In the genomic region with DNA sequence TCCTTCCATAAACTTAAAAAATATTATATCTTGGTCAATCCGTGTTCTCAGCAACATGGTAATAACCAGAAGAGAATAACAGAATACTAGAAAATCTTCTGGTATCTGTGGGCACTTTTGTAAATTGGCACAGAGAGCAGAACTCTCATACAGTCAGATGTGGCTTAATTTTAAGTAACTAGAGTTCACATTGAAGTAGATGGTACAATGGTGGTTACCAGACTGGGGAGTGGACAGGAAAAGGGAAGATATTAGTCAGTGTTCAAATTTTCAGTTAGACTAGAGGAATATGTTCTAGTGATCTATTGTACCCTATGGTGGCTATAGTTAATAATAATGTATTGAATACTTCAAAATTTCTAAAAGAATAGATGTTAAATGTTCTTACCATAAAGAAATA, we compare ENCODE assay signal across 21 cellular contexts. TPM values are rescaled to one million over a fixed set of nuclear protein-coding genes. Genes with fewer than 3 reads are reported as not detected.
A peak's percentile ranks its signal among the peaks of the same experiment; 100 is the strongest.
DNase-seq lines count a peak whose midpoint lies in the region; ATAC-seq, FAIRE-seq and TF ChIP-seq lines count a peak whose summit lies in the region.
"Had no signal": no experiment of that assay in that cellular context is flagged by ENCODE, and none has a peak within 500 bp of the region (broad histone marks: within the 10 kb centered on the region; RNA-seq: fewer than 3 reads in every experiment).

No MANE protein-coding gene starts in this region.

- no peak for TF ChIP-seq POLR2A in H54 (IDR thresholded peaks at IDR 0.05; ENCODE audit: low read depth, low read length)

- H3K36me3 ChIP-seq in brain microvascular endothelial cell (replicated peaks): no peaks in the 10 kb centered on the region

- TF ChIP-seq CTCF in brain microvascular endothelial cell (IDR thresholded peaks at IDR 0.05; ENCODE audit: low read depth, low read length, missing control alignments): no peak
- TF ChIP-seq CTCF in progenitor cell of endocrine pancreas (IDR thresholded peaks at IDR 0.05; ENCODE audit: unreplicated experiment): no peak

- ATAC-seq in GM18907 (IDR thresholded peaks at IDR 0.05; ENCODE audit: unreplicated experiment) (peak; percentile 79), HG03378 (IDR thresholded peaks at IDR 0.05; ENCODE audit: unreplicated experiment) (peak; percentile 55), GM21381 (IDR thresholded peaks at IDR 0.05; ENCODE audit: unreplicated experiment) (no peak)
- no peak for ATAC-seq in stimulated activated naive B cell treated with anti-CD40 and anti-IgM and Interleukin-4, amounts not matched to agents 10 μg/mL and 1 μg/mL and 100 μg/mL, for 72 hours (replicated peaks)
- ATAC-seq: HCT116 had no signal

- H3K36me3 Mint-ChIP-seq in stimulated activated naive B cell treated with anti-CD40 and anti-IgM and Interleukin-4, amounts not matched to agents 10 μg/mL and 1 μg/mL and 100 μg/mL, for 72 hours: peaks cover 0 to 2% of the 10 kb centered on the region in 2 donors
- H3K36me3 Mint-ChIP-seq in progenitor cell of endocrine pancreas (ENCODE audit: insufficient read depth): no peaks in the 10 kb centered on the region
- H3K36me3 Mint-ChIP-seq: CD4-positive, alpha-beta memory T cell had no signal

- no peak for DNase-seq in H54 (ENCODE audit: insufficient read length, low spot score)
- DNase-seq in stimulated activated naive B cell treated with anti-CD40 and anti-IgM and Interleukin-4, amounts not matched to agents 10 μg/mL and 1 μg/mL and 100 μg/mL, for 72 hours: no peak
- no peak for DNase-seq in brain microvascular endothelial cell
- no peak for DNase-seq in progenitor cell of endocrine pancreas (ENCODE audit: low spot score, unreplicated experiment)
- DNase-seq: C1 segment of cervical spinal cord; Calu3; CD4-positive, alpha-beta memory T cell; COR-L47; DMS79; EL; GDM1; GOT3; H7 had no signal

- H3K27me3 Mint-ChIP-seq in stimulated activated naive B cell treated with anti-CD40 and anti-IgM and Interleukin-4, amounts not matched to agents 10 μg/mL and 1 μg/mL and 100 μg/mL, for 72 hours: no peaks in the 10 kb centered on the region
- H3K27me3 Mint-ChIP-seq in progenitor cell of endocrine pancreas: no peaks in the 10 kb centered on the region

- in situ Hi-C loops in brain microvascular endothelial cell (cut with HindIII; ENCODE audit: low pct_ligation_motif_present, low sequenced_read_pairs): no loop called here

- no peak overlapping the region for H3K4me3 ChIP-seq in brain microvascular endothelial cell (ENCODE audit: low read depth, low read length)

- H3K4me3 Mint-ChIP-seq in stimulated activated naive B cell treated with anti-CD40 and anti-IgM and Interleukin-4, amounts not matched to agents 10 μg/mL and 1 μg/mL and 100 μg/mL, for 72 hours: no peak overlapping the region
- no peak overlapping the region for H3K4me3 Mint-ChIP-seq in progenitor cell of endocrine pancreas (ENCODE audit: low read depth)

- no peak overlapping the region for H3K27ac Mint-ChIP-seq in stimulated activated naive B cell treated with anti-CD40 and anti-IgM and Interleukin-4, amounts not matched to agents 10 μg/mL and 1 μg/mL and 100 μg/mL, for 72 hours
- no peak overlapping the region for H3K27ac Mint-ChIP-seq in progenitor cell of endocrine pancreas
- H3K27ac Mint-ChIP-seq: CD4-positive, alpha-beta memory T cell had no signal

- no peak overlapping the region for H3K27ac ChIP-seq in brain microvascular endothelial cell

- no peaks in the 10 kb centered on the region for H3K4me1 Mint-ChIP-seq in stimulated activated naive B cell treated with anti-CD40 and anti-IgM and Interleukin-4, amounts not matched to agents 10 μg/mL and 1 μg/mL and 100 μg/mL, for 72 hours
- no peaks in the 10 kb centered on the region for H3K4me1 Mint-ChIP-seq in progenitor cell of endocrine pancreas (ENCODE audit: low read depth)
- H3K4me1 Mint-ChIP-seq: CD4-positive, alpha-beta memory T cell had no signal

- H3K27me3 ChIP-seq in brain microvascular endothelial cell (replicated peaks): no peaks in the 10 kb centered on the region

- FAIRE-seq in H54 (lab: Jason Lieb, UNC): peak; percentile 45
- FAIRE-seq: GM12891, GM18507 had no signal

- peaks cover 0 to 7% of the 10 kb centered on the region in 2 donors for H3K9me3 Mint-ChIP-seq in stimulated activated naive B cell treated with anti-CD40 and anti-IgM and Interleukin-4, amounts not matched to agents 10 μg/mL and 1 μg/mL and 100 μg/mL, for 72 hours
- H3K9me3 Mint-ChIP-seq in progenitor cell of endocrine pancreas (ENCODE audit: low read depth): peaks cover 11% of the 10 kb centered on the region

RNA-seq across cellular contexts. Expression of a gene that starts 6.9 kb away (rescaled TPM):
- total RNA-seq in progenitor cell of endocrine pancreas: 0.26 TPM in 1 of 2 replicates, not detected in the other
- total RNA-seq: A172; A673; Calu3; CD4-positive, alpha-beta memory T cell; H7 had no signal

RNA-seq across cellular contexts. Expression of a gene that starts 24.9 kb away (rescaled TPM):
- total RNA-seq in progenitor cell of endocrine pancreas: 0.53 and 0.79 TPM in 2 replicates
- total RNA-seq: A172, A673, H7 had no signal

RNA-seq across cellular contexts. Expression of a gene that starts 31.7 kb away (rescaled TPM):
- not detected in 2 replicates for total RNA-seq in progenitor cell of endocrine pancreas
- total RNA-seq: A172; A673; Calu3; CD4-positive, alpha-beta memory T cell; H7 had no signal

RNA-seq across cellular contexts. Expression of a gene that starts 39.2 kb away (rescaled TPM):
- total RNA-seq in progenitor cell of endocrine pancreas: not detected in 2 replicates
- total RNA-seq: A172; A673; Calu3; CD4-positive, alpha-beta memory T cell; H7 had no signal

RNA-seq across cellular contexts. Expression of a gene that starts 52.9 kb away (rescaled TPM):
- not detected in 2 replicates for total RNA-seq in progenitor cell of endocrine pancreas
- total RNA-seq: A172; A673; Calu3; CD4-positive, alpha-beta memory T cell; H7 had no signal

Comparison
In these comparisons a context has a peak if more than half of its experiments do, and no peak if none do; other contexts are left out.
1. ATAC-seq: peak in GM18907 (single experiment) and HG03378 (single experiment); none in stimulated activated naive B cell treated with anti-CD40 and anti-IgM and Interleukin-4, amounts not matched to agents 10 μg/mL and 1 μg/mL and 100 μg/mL, for 72 hours (0 of 2) and GM21381 (single experiment).